In the genomic region with DNA sequence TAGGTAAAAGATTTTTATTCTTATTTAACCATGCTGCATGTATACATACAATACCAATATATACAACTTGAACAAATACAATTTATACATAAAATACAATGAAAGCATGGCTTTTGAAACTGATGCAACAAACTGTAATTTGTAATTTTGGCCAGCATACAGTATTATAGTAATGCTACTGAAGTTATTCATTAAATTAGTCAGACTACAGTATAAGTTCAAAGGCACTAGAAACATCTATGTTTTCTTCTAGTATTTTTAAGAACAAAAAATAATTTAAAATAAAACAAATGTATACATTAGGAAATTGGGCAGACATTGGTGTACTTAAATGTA, we compare ENCODE assay signal across 22 cellular contexts. TPM values are rescaled to one million over a fixed set of nuclear protein-coding genes. Genes with fewer than 3 reads are reported as not detected.
DNase-seq lines count a peak whose midpoint lies in the region; ATAC-seq, FAIRE-seq and TF ChIP-seq lines count a peak whose summit lies in the region.
"Had no signal": no experiment of that assay in that cellular context is flagged by ENCODE, and none has a peak within 500 bp of the region (broad histone marks: within the 10 kb centered on the region; RNA-seq: fewer than 3 reads in every experiment).

No MANE protein-coding gene starts in this region.

- in situ Hi-C loops in GM12878 (cut with MboI) = no loop called here

- RAD21 ChIA-PET in GM12878 (lab: Charles Lee; ENCODE audit: unreplicated experiment) = no interaction called here

- H3K9me1 ChIP-seq in keratinocyte (ENCODE audit: control insufficient read depth, extremely low read depth, insufficient read depth, low read length) = no peaks in the 10 kb centered on the region

- CTCF ChIA-PET in GM12878 (lab: Yijun Ruan, JAX) = no interaction called here

- H3K9me3 ChIP-seq in GM12878 (replicated peaks; ENCODE audit: control insufficient read depth, insufficient read depth, low read length) = no peaks in the 10 kb centered on the region; the same call in 2 of the 3 replicates
- H3K9me3 ChIP-seq in keratinocyte (ENCODE audit: control insufficient read depth, low read depth, low read length) = no peaks in the 10 kb centered on the region
- H3K9me3 ChIP-seq: BE2C, Caco-2, HAP-1 had no signal

- no peaks in the 10 kb centered on the region for H3K27me3 Mint-ChIP-seq in activated T-cell treated with anti-CD3 and anti-CD28 coated beads, Interleukin-2, amount 50 U/mL, for 72 hours (ENCODE audit: low read depth)
- H3K27me3 Mint-ChIP-seq: CD4-positive, alpha-beta T cell; IgD-negative memory B cell had no signal

- H3K27ac ChIP-seq in GM12878 (ENCODE audit: control insufficient read depth, insufficient read depth) = no peak overlapping the region
- peak overlapping the region; percentile 58 for H3K27ac ChIP-seq in keratinocyte (ENCODE audit: control insufficient read depth, insufficient read depth, low read length)

- H3K79me2 ChIP-seq in GM12878 (ENCODE audit: control insufficient read depth, insufficient read depth, low read length) = no peaks in the 10 kb centered on the region
- no peaks in the 10 kb centered on the region for H3K79me2 ChIP-seq in keratinocyte (ENCODE audit: control insufficient read depth, insufficient read depth, low read length)

- no peak for TF ChIP-seq CTCF in GM12878 (IDR thresholded peaks at IDR 0.05 in 2 of 3, conservative IDR thresholded peaks at IDR 0.05 in 1 of 3; ENCODE audit: control insufficient read depth in 2 of 3, extremely low read depth in 1 of 3, insufficient read depth in 1 of 3, low read depth in 3 of 3, low read length in 3 of 3)
- TF ChIP-seq CTCF in keratinocyte (optimal IDR thresholded peaks at IDR 0.05 in 1 of 3, IDR thresholded peaks at IDR 0.05 in 1 of 3, conservative IDR thresholded peaks at IDR 0.05 in 1 of 3; ENCODE audit: extremely low read depth in 1 of 3, insufficient read depth in 2 of 3, low read length in 3 of 3) = no peak

- H3K36me3 ChIP-seq in GM12878 (ENCODE audit: control insufficient read depth in 2 of 2, insufficient read depth in 2 of 2, low read length in 1 of 2) (no peaks in the 10 kb centered on the region), keratinocyte (ENCODE audit: control insufficient read depth in 2 of 2, extremely low read depth in 1 of 2, insufficient read depth in 2 of 2, low read length in 2 of 2) (peaks cover 2 to 6% of the 10 kb centered on the region in 2 experiments)
- H3K36me3 ChIP-seq: BE2C, HAP-1 had no signal

- H3K27me3 ChIP-seq in GM12878 (replicated peaks in 1 of 2; ENCODE audit: control insufficient read depth in 2 of 2, insufficient read depth in 2 of 2, low read length in 1 of 2) = no peaks in the 10 kb centered on the region
- no peaks in the 10 kb centered on the region for H3K27me3 ChIP-seq in keratinocyte (ENCODE audit: control insufficient read depth, extremely low read depth, insufficient read depth, low read length)
- H3K27me3 ChIP-seq: BE2C had no signal

- dilution Hi-C loops in keratinocyte (cut with MboI; ENCODE audit: extremely low pct_ligation_motif_present, low sequenced_read_pairs) = no loop called here

- intact Hi-C loops in GM12878 (cut with micrococcal nuclease; ENCODE audit: unreplicated experiment) = loop anchor here (1.0 kb wide), 1 partner anchor 28 kb away; no protein-coding TSS in a partner anchor

- no peak for DNase-seq in activated T-cell treated with anti-CD3 and anti-CD28 coated beads, Interleukin-2, amount 50 U/mL, for 72 hours
- no peak for DNase-seq in activated T-cell treated with anti-CD3 and anti-CD28 coated beads, Interleukin-2, amount 50 U/mL, for 1 hour
- DNase-seq in OCI-M1 (lab: John Stamatoyannopoulos, UW) = peak; percentile 53
- DNase-seq in GM12878 (ENCODE audit: low read depth, low spot score) = no peak
- DNase-seq in keratinocyte (ENCODE audit: low read depth, low spot score) = no peak
- DNase-seq in SHP77 treated with DMSO at 0.1 percent for 48 hours (lab: John Stamatoyannopoulos, UW) = no peak
- DNase-seq in NCI-H226 = no peak
- DNase-seq in midbrain (lab: John Stamatoyannopoulos, UW) = no peak
- DNase-seq: BE2C; Caco-2; CD4-positive, alpha-beta T cell; GDM1; NCI-H1105; NCI-H2081; NCI-H510A; NCI-H774 had no signal

- ATAC-seq in activated T-cell treated with anti-CD3 and anti-CD28 coated beads, Interleukin-2, amount 50 U/mL, for 72 hours (replicated peaks in 1 of 2) = no peak
- peak; percentile 11; the same call in 2 of the 3 replicates for ATAC-seq in GM12878
- ATAC-seq: Panc1 had no signal

- SMC1A ChIA-PET in GM12878 (lab: Charles Lee; ENCODE audit: uncharacterized antibody, unreplicated experiment) = interaction anchor here (1.1 to 8.8 kb wide), 2 partner anchors 16 to 26 kb away, joined by 4 to 116 read pairs; a partner anchor contains a TSS

- POLR2A ChIA-PET in GM12878 (lab: Charles Lee) = interaction anchor here (8.8 kb wide), 1 partner anchor 18 kb away, joined by 79 read pairs; a partner anchor contains a TSS

- H3K9me3 Mint-ChIP-seq in activated T-cell treated with anti-CD3 and anti-CD28 coated beads, Interleukin-2, amount 50 U/mL, for 72 hours = no peaks in the 10 kb centered on the region
- H3K9me3 Mint-ChIP-seq: CD4-positive, alpha-beta T cell; IgD-negative memory B cell had no signal

- TF ChIP-seq RAD21 in GM12878 (IDR thresholded peaks at IDR 0.05; ENCODE audit: insufficient read depth, low read depth, low read length) = no peak

- H2AFZ ChIP-seq in GM12878 (ENCODE audit: control insufficient read depth, low read depth, low read length) = no peak overlapping the region
- no peak overlapping the region for H2AFZ ChIP-seq in keratinocyte (ENCODE audit: control insufficient read depth, low read length)

- no peak overlapping the region for H3K4me3 Mint-ChIP-seq in activated T-cell treated with anti-CD3 and anti-CD28 coated beads, Interleukin-2, amount 50 U/mL, for 72 hours
- H3K4me3 Mint-ChIP-seq: CD4-positive, alpha-beta T cell; IgD-negative memory B cell had no signal

- TF ChIP-seq EP300 in GM12878 (IDR thresholded peaks at IDR 0.05; ENCODE audit: borderline replicate concordance in 1 of 2, control insufficient read depth in 1 of 2, low read depth in 2 of 2, low read length in 2 of 2) = no peak

- peak overlapping the region; percentile 77 for H3K27ac Mint-ChIP-seq in activated T-cell treated with anti-CD3 and anti-CD28 coated beads, Interleukin-2, amount 50 U/mL, for 72 hours
- H3K27ac Mint-ChIP-seq: CD4-positive, alpha-beta T cell; IgD-negative memory B cell had no signal

- peaks cover 0 to 5% of the 10 kb centered on the region in 2 donors for H3K36me3 Mint-ChIP-seq in activated T-cell treated with anti-CD3 and anti-CD28 coated beads, Interleukin-2, amount 50 U/mL, for 72 hours (ENCODE audit: insufficient read depth in 2 of 2)

- peaks cover 18% of the 10 kb centered on the region; the same call in 1 of the 2 replicates for H3K4me1 ChIP-seq in GM12878 (ENCODE audit: control insufficient read depth, insufficient read depth, low read length)
- H3K4me1 ChIP-seq in keratinocyte (ENCODE audit: control insufficient read depth, extremely low read depth, insufficient read depth, low read length) = no peaks in the 10 kb centered on the region
- H3K4me1 ChIP-seq: BE2C, HAP-1 had no signal

- H4K20me1 ChIP-seq in GM12878 (ENCODE audit: control insufficient read depth, insufficient read depth) (no peaks in the 10 kb centered on the region), keratinocyte (ENCODE audit: control insufficient read depth, extremely low read depth, insufficient read depth, low read length) (no peaks in the 10 kb centered on the region)

- BruUV-seq in GM12878 (replicated peaks; lab: Mats Ljungman, UMichigan) = no TSS peak

- H3K4me3 ChIP-seq in GM12878 (no peak overlapping the region), keratinocyte (ENCODE audit: control insufficient read depth in 2 of 3, extremely low read depth in 1 of 3, insufficient read depth in 2 of 3, low read depth in 1 of 3, low read length in 3 of 3) (no peak overlapping the region)
- H3K4me3 ChIP-seq: HAP-1 had no signal

- FAIRE-seq in GM12878 (lab: Jason Lieb, UNC) (no peak), keratinocyte (lab: Jason Lieb, UNC) (no peak)
- FAIRE-seq: HTR-8/SVneo had no signal

- H3K4me2 ChIP-seq in GM12878 (ENCODE audit: control insufficient read depth, insufficient read depth) (no peak overlapping the region), keratinocyte (ENCODE audit: control insufficient read depth, extremely low read depth, insufficient read depth, low read depth, low read length) (no peak overlapping the region)

- peaks cover 29% of the 10 kb centered on the region for H3K4me1 Mint-ChIP-seq in activated T-cell treated with anti-CD3 and anti-CD28 coated beads, Interleukin-2, amount 50 U/mL, for 72 hours (ENCODE audit: low read depth)

- no peak for TF ChIP-seq POLR2A in GM12878 (IDR thresholded peaks at IDR 0.05; ENCODE audit: low read depth, low read length)

- H3K9ac ChIP-seq in GM12878 (ENCODE audit: control insufficient read depth, insufficient read depth, low read length) (no peak overlapping the region), keratinocyte (ENCODE audit: control insufficient read depth, extremely low read depth, insufficient read depth, low read length) (no peak overlapping the region)

RNA-seq across cellular contexts. Expression of a gene that starts 18.8 kb away (rescaled TPM):
- 1 to 10 TPM; 1.2 to 1.5 TPM for total RNA-seq in activated T-cell treated with anti-CD3 and anti-CD28 coated beads, Interleukin-2, amount 50 U/mL, for 72 hours
- not detected in 2 replicates for total RNA-seq in GM12878 (2013; cell fraction: nucleolus; rRNA removed)
- not detected in 2 replicates for total RNA-seq in GM12878 (2014; rRNA removed)
- total RNA-seq in GM12878 (2014; rRNA removed; fragmentation: Illumina TruSeq; extraction: Trizol) = not detected in 2 replicates
- not detected in 2 replicates for total RNA-seq in GM12878 (2021)
- not detected for polyA plus RNA-seq in GM12878 (2011; ENCODE audit: low read depth)
- 0.80 and 1.1 TPM in 2 replicates for polyA plus RNA-seq in GM12878 (2011; rRNA removed)
- polyA plus RNA-seq in GM12878 (2011; cell fraction: cytosol; rRNA removed) = 1.6 and 2.4 TPM in 2 replicates
- 0.75 TPM in 1 of 2 replicates, not detected in the other for polyA plus RNA-seq in GM12878 (2011; cell fraction: nucleus; rRNA removed)
- polyA plus RNA-seq in GM12878 (2012) = not detected in 2 replicates
- polyA plus RNA-seq in GM12878 (2014; fragmentation: Illumina TruSeq; extraction: Trizol) = not detected in 2 replicates
- under 1 TPM; 0.20 to 0.50 TPM for polyA plus RNA-seq in GM12878 (2014; fragmentation: Nextera tagmentation; extraction: Ambion mirVana)
- polyA plus RNA-seq in GM12878 (2014; rRNA removed) = not detected in 2 replicates
- not detected for polyA plus RNA-seq in GM12878 (2016; fragmentation: Nextera tagmentation; extraction: Ambion mirVana)
- not detected in 2 replicates for polyA minus RNA-seq in GM12878 (2011; rRNA and poly(A)+ RNA removed)
- not detected in 2 replicates for polyA minus RNA-seq in GM12878 (2011; cell fraction: cytosol; rRNA and poly(A)+ RNA removed)
- not detected in 2 replicates for polyA minus RNA-seq in GM12878 (2011; cell fraction: nucleus; rRNA and poly(A)+ RNA removed)
- not detected in 3 replicates for polyA plus RNA-seq in keratinocyte
- not detected for polyA plus RNA-seq in keratinocyte (2011; ENCODE audit: low read depth)
- polyA plus RNA-seq in keratinocyte (2011; cell fraction: cytosol; rRNA removed) = not detected in 2 replicates
- not detected in 2 replicates for polyA plus RNA-seq in keratinocyte (2011; cell fraction: nucleus; rRNA removed)
- not detected in 2 replicates for polyA plus RNA-seq in keratinocyte (2012; ENCODE audit: low replicate concordance)
- not detected in 3 replicates for polyA minus RNA-seq in keratinocyte
- not detected for polyA minus RNA-seq in keratinocyte (2011; cell fraction: cytosol; rRNA and poly(A)+ RNA removed)
- not detected in 2 replicates for polyA minus RNA-seq in keratinocyte (2011; cell fraction: nucleus; rRNA and poly(A)+ RNA removed)
- total RNA-seq: A172; Caco-2; CD4-positive, alpha-beta T cell; SK-MEL-5 had no signal
- polyA plus RNA-seq: IgD-negative memory B cell had no signal

RNA-seq across cellular contexts. Expression of a gene that starts 34.6 kb away (rescaled TPM):
- total RNA-seq in activated T-cell treated with anti-CD3 and anti-CD28 coated beads, Interleukin-2, amount 50 U/mL, for 72 hours = 10 to 100 TPM in 1 of 2 donors, 1 to 10 TPM in 1; 8.0 to 16.3 TPM
- total RNA-seq in GM12878 (2013; cell fraction: nucleolus; rRNA removed) = 0.52 and 0.98 TPM in 2 replicates
- total RNA-seq in GM12878 (2014; rRNA removed) (0.05 and 0.40 TPM in 2 replicates), GM12878 (2014; rRNA removed; fragmentation: Illumina TruSeq; extraction: Trizol) (not detected in 2 replicates), GM12878 (2021) (not detected in 2 replicates)
- 0.24 TPM for polyA plus RNA-seq in GM12878 (2011; ENCODE audit: low read depth)
- polyA plus RNA-seq in GM12878 (2011; rRNA removed) (0.11 and 0.13 TPM in 2 replicates), GM12878 (2014; fragmentation: Illumina TruSeq; extraction: Trizol) (0.06 TPM in 1 of 2 replicates, not detected in the other), GM12878 (2014; fragmentation: Nextera tagmentation; extraction: Ambion mirVana) (not detected), GM12878 (2014; rRNA removed) (0.10 and 0.11 TPM in 2 replicates), GM12878 (2016; fragmentation: Nextera tagmentation; extraction: Ambion mirVana) (not detected), keratinocyte (not detected in 3 replicates)
- 0.12 and 0.27 TPM in 2 replicates for polyA plus RNA-seq in GM12878 (2011; cell fraction: cytosol; rRNA removed)
- 1.2 and 1.3 TPM in 2 replicates for polyA plus RNA-seq in GM12878 (2011; cell fraction: nucleus; rRNA removed)
- 0.35 and 0.58 TPM in 2 replicates for polyA plus RNA-seq in GM12878 (2012)
- polyA minus RNA-seq in GM12878 (2011; rRNA and poly(A)+ RNA removed) = 0.36 TPM in 1 of 2 replicates, not detected in the other
- not detected in 2 replicates for polyA minus RNA-seq in GM12878 (2011; cell fraction: cytosol; rRNA and poly(A)+ RNA removed)
- polyA minus RNA-seq in GM12878 (2011; cell fraction: nucleus; rRNA and poly(A)+ RNA removed) = 0.77 and 0.85 TPM in 2 replicates
- polyA plus RNA-seq in keratinocyte (2011; ENCODE audit: low read depth) = not detected
- polyA plus RNA-seq in keratinocyte (2011; cell fraction: cytosol; rRNA removed) = not detected in 2 replicates
- 0.11 and 0.39 TPM in 2 replicates for polyA plus RNA-seq in keratinocyte (2011; cell fraction: nucleus; rRNA removed)
- 0.14 TPM in 1 of 2 replicates, not detected in the other for polyA plus RNA-seq in keratinocyte (2012; ENCODE audit: low replicate concordance)
- polyA minus RNA-seq in keratinocyte = 0.63 TPM in 1 of 3 replicates, not detected in the others
- not detected for polyA minus RNA-seq in keratinocyte (2011; cell fraction: cytosol; rRNA and poly(A)+ RNA removed)
- 0.42 TPM in 1 of 2 replicates, not detected in the other for polyA minus RNA-seq in keratinocyte (2011; cell fraction: nucleus; rRNA and poly(A)+ RNA removed)
- total RNA-seq: A172, Caco-2, SK-MEL-5 had no signal
- polyA plus RNA-seq: IgD-negative memory B cell had no signal

RNA-seq across cellular contexts. Expression of a gene that starts 44.7 kb away (rescaled TPM):
- total RNA-seq in activated T-cell treated with anti-CD3 and anti-CD28 coated beads, Interleukin-2, amount 50 U/mL, for 72 hours = 10 to 100 TPM; 20.0 to 26.9 TPM
- total RNA-seq in GM12878 (2013; cell fraction: nucleolus; rRNA removed) = 119 and 135 TPM in 2 replicates
- total RNA-seq in GM12878 (2014; rRNA removed) (3.8 and 4.6 TPM in 2 replicates), GM12878 (2014; rRNA removed; fragmentation: Illumina TruSeq; extraction: Trizol) (12.3 and 14.9 TPM in 2 replicates), GM12878 (2021) (8.7 and 9.3 TPM in 2 replicates)
- 6.0 TPM for polyA plus RNA-seq in GM12878 (2011; ENCODE audit: low read depth)
- polyA plus RNA-seq in GM12878 (2011; rRNA removed) (36.5 and 65.9 TPM in 2 replicates), GM12878 (2014; fragmentation: Illumina TruSeq; extraction: Trizol) (10.7 and 14.1 TPM in 2 replicates), GM12878 (2014; fragmentation: Nextera tagmentation; extraction: Ambion mirVana) (1 to 10 TPM; 2.7 to 3.0 TPM), GM12878 (2014; rRNA removed) (4.7 and 6.7 TPM in 2 replicates), GM12878 (2016; fragmentation: Nextera tagmentation; extraction: Ambion mirVana) (10 to 100 TPM; 11.5 to 12.1 TPM), keratinocyte (7.0 to 15.4 TPM (median 8.6 TPM) in 3 replicates)
- polyA plus RNA-seq in GM12878 (2011; cell fraction: cytosol; rRNA removed) = 7.9 and 8.7 TPM in 2 replicates
- 26.7 and 28.1 TPM in 2 replicates for polyA plus RNA-seq in GM12878 (2011; cell fraction: nucleus; rRNA removed)
- polyA plus RNA-seq in GM12878 (2012) = 6.3 and 8.3 TPM in 2 replicates
- polyA minus RNA-seq in GM12878 (2011; rRNA and poly(A)+ RNA removed) = 17.3 and 27.5 TPM in 2 replicates
- 9.1 and 10.0 TPM in 2 replicates for polyA minus RNA-seq in GM12878 (2011; cell fraction: cytosol; rRNA and poly(A)+ RNA removed)
- 15.4 and 18.8 TPM in 2 replicates for polyA minus RNA-seq in GM12878 (2011; cell fraction: nucleus; rRNA and poly(A)+ RNA removed)
- polyA plus RNA-seq in keratinocyte (2011; ENCODE audit: low read depth) = 37.2 TPM
- 4.6 and 8.6 TPM in 2 replicates for polyA plus RNA-seq in keratinocyte (2011; cell fraction: cytosol; rRNA removed)
- 12.4 and 17.4 TPM in 2 replicates for polyA plus RNA-seq in keratinocyte (2011; cell fraction: nucleus; rRNA removed)
- 7.6 and 10.3 TPM in 2 replicates for polyA plus RNA-seq in keratinocyte (2012; ENCODE audit: low replicate concordance)
- polyA minus RNA-seq in keratinocyte = 3.2 to 22.9 TPM (median 6.9 TPM) in 3 replicates
- polyA minus RNA-seq in keratinocyte (2011; cell fraction: cytosol; rRNA and poly(A)+ RNA removed) = 7.7 TPM
- 10.1 and 16.6 TPM in 2 replicates for polyA minus RNA-seq in keratinocyte (2011; cell fraction: nucleus; rRNA and poly(A)+ RNA removed)

RNA-seq across cellular contexts. Expression of a gene that starts 54.6 kb away (rescaled TPM):
- 1 to 10 TPM; 3.4 to 4.6 TPM for total RNA-seq in activated T-cell treated with anti-CD3 and anti-CD28 coated beads, Interleukin-2, amount 50 U/mL, for 72 hours
- total RNA-seq in GM12878 (2013; cell fraction: nucleolus; rRNA removed) = 49.3 and 50.2 TPM in 2 replicates
- total RNA-seq in GM12878 (2014; rRNA removed) (3.4 and 4.4 TPM in 2 replicates), GM12878 (2014; rRNA removed; fragmentation: Illumina TruSeq; extraction: Trizol) (2.2 and 3.1 TPM in 2 replicates), GM12878 (2021) (3.4 and 4.8 TPM in 2 replicates)
- polyA plus RNA-seq in GM12878 (2011; ENCODE audit: low read depth) = 7.3 TPM
- polyA plus RNA-seq in GM12878 (2011; rRNA removed) (1.8 and 2.2 TPM in 2 replicates), GM12878 (2014; fragmentation: Illumina TruSeq; extraction: Trizol) (0.97 and 2.9 TPM in 2 replicates), GM12878 (2014; fragmentation: Nextera tagmentation; extraction: Ambion mirVana) (1 to 10 TPM; 3.1 to 8.0 TPM), GM12878 (2014; rRNA removed) (2.9 and 4.6 TPM in 2 replicates), GM12878 (2016; fragmentation: Nextera tagmentation; extraction: Ambion mirVana) (1 to 10 TPM; 2.7 to 3.6 TPM), keratinocyte (0.05 to 0.14 TPM in 2 of 3 replicates, not detected in the other)
- 1.3 and 1.4 TPM in 2 replicates for polyA plus RNA-seq in GM12878 (2011; cell fraction: cytosol; rRNA removed)
- 5.0 and 10.1 TPM in 2 replicates for polyA plus RNA-seq in GM12878 (2011; cell fraction: nucleus; rRNA removed)
- 5.1 and 11.5 TPM in 2 replicates for polyA plus RNA-seq in GM12878 (2012)
- polyA minus RNA-seq in GM12878 (2011; rRNA and poly(A)+ RNA removed) = 1.8 and 3.7 TPM in 2 replicates
- 0.67 TPM in 1 of 2 replicates, not detected in the other for polyA minus RNA-seq in GM12878 (2011; cell fraction: cytosol; rRNA and poly(A)+ RNA removed)
- 5.2 and 7.3 TPM in 2 replicates for polyA minus RNA-seq in GM12878 (2011; cell fraction: nucleus; rRNA and poly(A)+ RNA removed)
- polyA plus RNA-seq in keratinocyte (2011; ENCODE audit: low read depth) = not detected
- polyA plus RNA-seq in keratinocyte (2011; cell fraction: cytosol; rRNA removed) = 0.02 and 0.04 TPM in 2 replicates
- polyA plus RNA-seq in keratinocyte (2011; cell fraction: nucleus; rRNA removed) = 0.05 and 0.37 TPM in 2 replicates
- 0.15 and 1.5 TPM in 2 replicates for polyA plus RNA-seq in keratinocyte (2012; ENCODE audit: low replicate concordance)
- polyA minus RNA-seq in keratinocyte = 0.10 to 0.13 TPM in 2 of 3 replicates, not detected in the other
- polyA minus RNA-seq in keratinocyte (2011; cell fraction: cytosol; rRNA and poly(A)+ RNA removed) = not detected
- polyA minus RNA-seq in keratinocyte (2011; cell fraction: nucleus; rRNA and poly(A)+ RNA removed) = not detected in 2 replicates
- total RNA-seq: A172, SK-MEL-5 had no signal

Comparison
In these comparisons a context has a peak if more than half of its experiments do, and no peak if none do; other contexts are left out.
1. RNA of a gene that starts 34.6 kb away (total RNA-seq): 8.0 to 16.3 TPM in activated T-cell treated with anti-CD3 and anti-CD28 coated beads, Interleukin-2, amount 50 U/mL, for 72 hours; 0.05 to 0.98 TPM in GM12878; every median in the first group is over 4 times any median in the second.